ENCODE assay signal across 8 cellular contexts in the genomic region with DNA sequence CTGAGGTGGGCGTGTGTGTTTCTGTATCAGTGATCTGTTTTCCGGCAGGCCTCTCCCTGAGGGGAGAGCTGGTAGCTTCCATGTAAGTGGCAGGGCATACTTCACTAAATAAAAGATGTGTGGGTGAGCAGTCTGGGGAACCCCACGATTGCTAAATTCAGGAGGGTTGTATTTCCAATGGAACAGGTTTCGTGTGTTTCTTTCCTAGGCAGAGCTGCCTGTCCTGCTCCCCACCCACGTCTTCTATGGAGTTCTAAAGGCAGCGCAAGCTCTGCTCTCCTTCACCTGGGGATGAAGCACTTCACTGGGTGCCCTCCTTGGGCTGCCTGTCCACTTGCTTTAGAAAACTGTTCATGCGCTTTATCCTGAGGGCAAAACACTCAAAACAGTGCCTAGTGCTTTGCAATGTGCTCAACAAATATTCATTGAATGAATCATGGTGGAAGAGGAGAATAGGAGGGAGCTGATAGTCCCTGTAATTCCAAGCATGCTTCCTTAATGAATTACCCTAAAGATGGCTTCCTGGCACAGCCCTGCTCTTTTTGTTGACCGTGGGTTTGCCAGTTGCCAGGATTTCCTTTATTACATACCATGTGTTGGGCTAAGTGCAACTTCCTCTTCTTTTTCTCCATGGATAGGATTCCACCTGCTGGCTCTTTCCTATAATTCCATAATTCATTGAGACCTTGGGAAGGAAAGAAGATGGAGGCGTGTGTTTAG. TPM values are rescaled to one million over a fixed set of nuclear protein-coding genes. Genes with fewer than 3 reads are reported as not detected.
DNase-seq lines count a peak whose midpoint lies in the region; ATAC-seq and TF ChIP-seq lines count a peak whose summit lies in the region.

No MANE protein-coding gene starts in this region.

- TF ChIP-seq CTCF in omental fat pad (IDR thresholded peaks at IDR 0.05), result no peak

- DNase-seq in ELF-1 (ENCODE audit: low read depth, low spot score) (peak; percentile 63), NCI-H2081 treated with DMSO at 0.1 percent for 48 hours (lab: John Stamatoyannopoulos, UW) (peak; percentile 76), dedifferentiated amniotic fluid mesenchymal stem cell (ENCODE audit: extremely low spot score) (peak; percentile 77), omental fat pad (ENCODE audit: low spot score) (no peak), D341Med (ENCODE audit: low spot score) (no peak), hippocampal formation (lab: John Stamatoyannopoulos, UW) (no peak)

- ATAC-seq in omental fat pad (ENCODE audit: low FRiP score), result peak; percentile 85
- ATAC-seq in HG03432 (IDR thresholded peaks at IDR 0.05; ENCODE audit: unreplicated experiment), result no peak
- no peak for ATAC-seq in HG03039 (IDR thresholded peaks at IDR 0.05; ENCODE audit: unreplicated experiment)

RNA-seq across cellular contexts. Expression of gene SRPK2, which starts 50.6 kb away (rescaled TPM):
- total RNA-seq in omental fat pad, result 10 to 100 TPM; 29.5 to 48.2 (median 30.6) TPM

Comparison
In these comparisons a context has a peak if more than half of its experiments do, and no peak if none do; other contexts are left out.
1. DNase-seq: peak in ELF-1 (single experiment), NCI-H2081 treated with DMSO at 0.1 percent for 48 hours (single experiment) and dedifferentiated amniotic fluid mesenchymal stem cell (single experiment); none in omental fat pad (single experiment), D341Med (single experiment) and hippocampal formation (0 of 2).